In the genomic region with DNA sequence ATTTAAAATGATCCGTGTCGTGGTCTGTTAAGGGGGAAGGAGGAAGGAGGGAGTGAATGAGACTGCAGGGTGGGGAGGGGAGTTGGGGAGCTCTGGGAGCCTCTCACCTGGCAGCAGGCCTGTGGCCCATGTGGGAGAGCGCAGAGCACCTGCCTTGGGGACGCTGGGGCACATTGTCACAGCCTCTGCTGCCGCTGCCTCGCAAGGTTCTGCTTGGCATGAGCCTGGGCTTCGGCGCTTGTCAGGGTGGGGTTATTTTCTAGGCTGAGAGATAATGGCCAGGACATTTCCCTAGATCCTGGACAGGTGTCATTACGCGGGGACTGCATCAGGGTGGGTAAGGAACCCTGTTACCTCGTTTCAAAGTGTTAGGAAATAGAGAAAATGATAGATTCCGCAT, we compare ENCODE assay signal across 11 cellular contexts. TPM values are rescaled to one million over a fixed set of nuclear protein-coding genes. Genes with fewer than 3 reads are reported as not detected.
DNase-seq lines count a peak whose midpoint lies in the region; ATAC-seq, FAIRE-seq and TF ChIP-seq lines count a peak whose summit lies in the region.
"Had no signal": no experiment of that assay in that cellular context is flagged by ENCODE, and none has a peak within 500 bp of the region (broad histone marks: within the 10 kb centered on the region; RNA-seq: fewer than 3 reads in every experiment).

No MANE protein-coding gene starts in this region.

- H3K27me3 ChIP-seq in uterus, result no peaks in the 10 kb centered on the region

- H3K36me3 Mint-ChIP-seq in activated naive CD4-positive, alpha-beta T cell treated with anti-CD3 and anti-CD28 coated beads, Interleukin-2, amount 10 ng/mL, durations not matched to agents 7 days and 5 days, result peaks cover 21% of the 10 kb centered on the region
- peaks cover 3% of the 10 kb centered on the region for H3K36me3 Mint-ChIP-seq in chondrocyte (ENCODE audit: low read depth)
- peaks cover 0 to 6% of the 10 kb centered on the region in 2 donors for H3K36me3 Mint-ChIP-seq in naive B cell

- intact Hi-C loops in uterus (cut with DNase I; ENCODE audit: low total_unique reads), result no loop called here

- H3K9me3 Mint-ChIP-seq in activated naive CD4-positive, alpha-beta T cell treated with anti-CD3 and anti-CD28 coated beads, Interleukin-2, amount 10 ng/mL, durations not matched to agents 7 days and 5 days, result no peaks in the 10 kb centered on the region
- H3K9me3 Mint-ChIP-seq in chondrocyte (ENCODE audit: low read depth) (no peaks in the 10 kb centered on the region), naive B cell (no peaks in the 10 kb centered on the region)
- H3K9me3 Mint-ChIP-seq: stimulated activated naive CD8-positive, alpha-beta T cell treated with anti-CD3 and anti-CD28 coated beads, Interleukin-15, amount 100 ng/mL, for 72 hours had no signal

- H3K27me3 Mint-ChIP-seq in activated naive CD4-positive, alpha-beta T cell treated with anti-CD3 and anti-CD28 coated beads, Interleukin-2, amount 10 ng/mL, durations not matched to agents 7 days and 5 days, result no peaks in the 10 kb centered on the region
- H3K27me3 Mint-ChIP-seq in chondrocyte (ENCODE audit: low read depth) (no peaks in the 10 kb centered on the region), naive B cell (no peaks in the 10 kb centered on the region)
- H3K27me3 Mint-ChIP-seq: stimulated activated naive CD8-positive, alpha-beta T cell treated with anti-CD3 and anti-CD28 coated beads, Interleukin-15, amount 100 ng/mL, for 72 hours had no signal

- peaks cover 30 to 32% of the 10 kb centered on the region in 2 donors for H3K4me1 ChIP-seq in uterus

- H3K36me3 ChIP-seq in uterus, result no peaks in the 10 kb centered on the region

- ATAC-seq in naive B cell (ENCODE audit: low read depth in 2 of 2) (no peak), GM19023 (IDR thresholded peaks at IDR 0.05; ENCODE audit: unreplicated experiment) (no peak)
- ATAC-seq: stimulated activated naive CD8-positive, alpha-beta T cell treated with anti-CD3 and anti-CD28 coated beads, Interleukin-15, amount 100 ng/mL, for 72 hours had no signal

- no peak overlapping the region for H3K4me3 ChIP-seq in uterus

- peaks cover 61% of the 10 kb centered on the region for H3K4me1 Mint-ChIP-seq in activated naive CD4-positive, alpha-beta T cell treated with anti-CD3 and anti-CD28 coated beads, Interleukin-2, amount 10 ng/mL, durations not matched to agents 7 days and 5 days
- peaks cover 71% of the 10 kb centered on the region for H3K4me1 Mint-ChIP-seq in chondrocyte (ENCODE audit: low read depth)
- H3K4me1 Mint-ChIP-seq in naive B cell, result peaks cover 25 to 58% (median 49%) of the 10 kb centered on the region in 3 donors

- CTCF ChIA-PET in activated naive CD4-positive, alpha-beta T cell treated with anti-CD3 and anti-CD28 coated beads, Interleukin-2, amount 10 ng/mL, durations not matched to agents 7 days and 5 days (lab: Charles Lee), result interaction anchor here (5.4 kb wide), 1 partner anchor 12 kb away, joined by 22 read pairs; no protein-coding TSS in a partner anchor

- FAIRE-seq in frontal cortex (lab: Jason Lieb, UNC), result no peak

- peak overlapping the region; percentile 86 to 99 for H3K27ac ChIP-seq in uterus

- peak overlapping the region; percentile 95 for H3K27ac Mint-ChIP-seq in activated naive CD4-positive, alpha-beta T cell treated with anti-CD3 and anti-CD28 coated beads, Interleukin-2, amount 10 ng/mL, durations not matched to agents 7 days and 5 days
- H3K27ac Mint-ChIP-seq in chondrocyte (ENCODE audit: unreplicated experiment) (peak overlapping the region; percentile 97), naive B cell (peak overlapping the region in 4 of 6 donors; percentile 19 to 93 (median 58))

- TF ChIP-seq CTCF in chondrocyte (IDR thresholded peaks at IDR 0.05) (no peak), uterus (IDR thresholded peaks at IDR 0.05) (no peak)

- H3K4me3 Mint-ChIP-seq in activated naive CD4-positive, alpha-beta T cell treated with anti-CD3 and anti-CD28 coated beads, Interleukin-2, amount 10 ng/mL, durations not matched to agents 7 days and 5 days, result no peak overlapping the region
- H3K4me3 Mint-ChIP-seq in chondrocyte (ENCODE audit: unreplicated experiment) (no peak overlapping the region), naive B cell (peak overlapping the region in 3 of 8 donors; percentile 45 to 62 (median 50))

- no peak for DNase-seq in activated naive CD4-positive, alpha-beta T cell treated with anti-CD3 and anti-CD28 coated beads, Interleukin-2, amount 10 ng/mL, durations not matched to agents 7 days and 5 days
- no peak for DNase-seq in activated naive CD4-positive, alpha-beta T cell (lab: John Stamatoyannopoulos, UW)
- DNase-seq in chondrocyte (ENCODE audit: low spot score), result no peak
- no peak for DNase-seq in naive B cell
- no peak for DNase-seq in uterus
- DNase-seq in pons (ENCODE audit: low spot score), result no peak
- no peak for DNase-seq in frontal cortex (ENCODE audit: low spot score in 2 of 2)
- DNase-seq: activated T-cell treated with anti-CD3 and anti-CD28 coated beads, Interleukin-2, amount 50 U/mL, for 1 hour; cerebellar nuclear complex; stimulated activated naive CD8-positive, alpha-beta T cell treated with anti-CD3 and anti-CD28 coated beads, Interleukin-15, amount 100 ng/mL, for 72 hours had no signal

- no peak for TF ChIP-seq POLR2A in uterus (IDR thresholded peaks at IDR 0.05)

- no peaks in the 10 kb centered on the region for H3K9me3 ChIP-seq in uterus

RNA-seq across cellular contexts. Expression of gene SUN1, which starts 2.2 kb away (rescaled TPM):
- total RNA-seq in chondrocyte, result 125 to 139 TPM (median 134 TPM) in 3 replicates
- polyA plus RNA-seq in naive B cell (ENCODE audit: low read depth in 6 of 6), result 10 to 100 TPM; 38.9 to 93.6 (median 45.5) TPM
- 100 to 1,000 TPM; 139 to 624 (median 446) TPM for total RNA-seq in uterus
- 103 TPM for total RNA-seq in frontal cortex

RNA-seq across cellular contexts. Expression of gene GET4, which starts 46.3 kb away (rescaled TPM):
- total RNA-seq in chondrocyte, result 26.8 to 34.7 TPM (median 28.0 TPM) in 3 replicates
- 10 to 100 TPM in 5 of 6 donors, 1 to 10 TPM in 1; 7.6 to 25.7 (median 16.8) TPM for polyA plus RNA-seq in naive B cell (ENCODE audit: low read depth in 6 of 6)
- 10 to 100 TPM in 3 of 4 donors, 1 to 10 TPM in 1; 6.1 to 39.4 (median 26.7) TPM for total RNA-seq in uterus
- 20.8 TPM for total RNA-seq in frontal cortex
